ENCODE assay signal across 1 cellular context in the genomic region with DNA sequence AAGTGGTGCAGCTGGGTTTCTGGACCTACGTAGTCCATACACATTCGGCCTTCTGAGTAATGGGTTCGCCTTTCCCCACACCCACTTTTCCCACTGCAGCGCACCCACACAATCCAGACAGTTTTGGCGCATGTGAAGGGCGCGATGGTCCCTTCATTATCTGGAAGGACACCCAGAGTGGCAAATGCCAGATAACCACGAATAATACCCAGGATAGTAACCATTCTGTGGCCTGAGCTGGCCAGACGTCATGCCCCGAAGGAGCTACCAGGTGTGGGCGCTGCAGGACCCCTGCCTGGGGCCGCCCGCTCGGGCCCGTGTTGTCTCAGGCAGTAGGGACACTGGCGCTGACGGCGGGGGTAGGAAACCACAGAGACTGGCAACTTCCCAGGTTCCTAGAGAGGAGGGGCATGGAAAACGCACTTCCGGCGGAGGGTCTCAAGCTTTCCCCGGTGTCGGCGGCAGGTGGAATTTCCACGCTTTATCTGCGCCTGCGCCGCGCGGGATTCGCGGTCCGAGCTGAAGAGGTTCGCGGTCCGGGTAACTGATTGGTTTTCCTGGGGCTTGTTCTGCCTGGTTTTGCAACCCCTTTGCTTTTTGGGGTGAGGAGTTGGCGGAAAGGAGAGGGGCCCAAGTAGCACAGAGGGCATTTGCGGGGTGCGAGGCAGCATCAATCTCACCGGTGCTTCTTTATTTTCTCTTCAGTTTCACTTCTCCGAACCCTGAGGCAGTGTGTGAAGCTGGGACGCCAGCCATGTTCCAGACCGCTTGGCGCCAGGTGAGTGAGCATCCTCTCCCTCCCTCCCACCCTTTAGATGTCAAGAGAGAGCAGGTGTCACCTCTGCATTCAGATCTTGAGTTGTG.
A peak's percentile ranks its signal among the peaks of the same experiment; 100 is the strongest.
TF ChIP-seq lines count a peak whose summit lies in the region.

ZNF620 (plus strand) TSS at position 441 of the 864 bp plus-strand sequence; CDS start at position 755, 314 bp downstream.

TF ChIP-seq in HepG2, 621 proteins besides CTCF, POLR2A, EP300 and RAD21 (continued from another document and continues in another):
- TF ChIP-seq, protein P1, sequence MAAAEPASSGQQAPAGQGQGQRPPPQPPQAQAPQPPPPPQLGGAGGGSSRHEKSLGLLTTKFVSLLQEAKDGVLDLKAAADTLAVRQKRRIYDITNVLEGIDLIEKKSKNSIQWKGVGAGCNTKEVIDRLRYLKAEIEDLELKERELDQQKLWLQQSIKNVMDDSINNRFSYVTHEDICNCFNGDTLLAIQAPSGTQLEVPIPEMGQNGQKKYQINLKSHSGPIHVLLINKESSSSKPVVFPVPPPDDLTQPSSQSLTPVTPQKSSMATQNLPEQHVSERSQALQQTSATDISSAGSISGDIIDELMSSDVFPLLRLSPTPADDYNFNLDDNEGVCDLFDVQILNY (CRISPR knock-in tag; conservative IDR thresholded peaks at IDR 0.05), result no peak
- TF ChIP-seq ZSCAN30 (CRISPR knock-in tag; IDR thresholded peaks at IDR 0.05) (no peak), CBX1 (IDR thresholded peaks at IDR 0.05; ENCODE audit: low read depth) (peak; percentile 75), ZNF317 (CRISPR knock-in tag; IDR thresholded peaks at IDR 0.05) (peak; percentile 69), SMAD1 (CRISPR knock-in tag; IDR thresholded peaks at IDR 0.05; ENCODE audit: borderline replicate concordance, low read depth) (no peak; the same call in 1 of the 2 replicates), ZNF776 (CRISPR knock-in tag; IDR thresholded peaks at IDR 0.05) (no peak), ZNF44 (CRISPR knock-in tag; IDR thresholded peaks at IDR 0.05) (no peak), POLR2AphosphoS2 (IDR thresholded peaks at IDR 0.05; ENCODE audit: low read depth, low read length) (no peak), EED (CRISPR knock-in tag; IDR thresholded peaks at IDR 0.05) (no peak), MAFG (CRISPR knock-in tag; IDR thresholded peaks at IDR 0.05) (no peak), PAX8 (CRISPR knock-in tag; IDR thresholded peaks at IDR 0.05; ENCODE audit: borderline replicate concordance) (no peak), ZNF614 (CRISPR knock-in tag; IDR thresholded peaks at IDR 0.05; ENCODE audit: borderline replicate concordance) (peak; percentile 56; the same call in 1 of the 2 replicates), SETDB1 (CRISPR knock-in tag; IDR thresholded peaks at IDR 0.05; ENCODE audit: borderline replicate concordance) (no peak), SP2 (CRISPR knock-in tag; IDR thresholded peaks at IDR 0.05) (peak; percentile 56; the same call in 1 of the 2 replicates), SALL2 (CRISPR knock-in tag; IDR thresholded peaks at IDR 0.05) (peak; percentile 76), RXRB (CRISPR knock-in tag; IDR thresholded peaks at IDR 0.05; ENCODE audit: borderline replicate concordance) (peak; percentile 50; the same call in 1 of the 2 replicates), ZNF263 (CRISPR knock-in tag; IDR thresholded peaks at IDR 0.05) (no peak), RCOR2 (CRISPR knock-in tag; IDR thresholded peaks at IDR 0.05) (no peak), TCF7L2 (IDR thresholded peaks at IDR 0.05; ENCODE audit: low read depth, low read length) (no peak), ZNF567 (CRISPR knock-in tag; IDR thresholded peaks at IDR 0.05; ENCODE audit: borderline replicate concordance) (no peak), ZNF441 (CRISPR knock-in tag; IDR thresholded peaks at IDR 0.05; ENCODE audit: borderline replicate concordance) (no peak), TEAD3 (CRISPR knock-in tag; optimal IDR thresholded peaks at IDR 0.05; ENCODE audit: borderline replicate concordance) (peak; percentile 56), ZNF75D (CRISPR knock-in tag; IDR thresholded peaks at IDR 0.05; ENCODE audit: borderline replicate concordance) (no peak), ZNF180 (CRISPR knock-in tag; IDR thresholded peaks at IDR 0.05; ENCODE audit: borderline replicate concordance, low read depth) (no peak), ZNF12 (CRISPR knock-in tag; IDR thresholded peaks at IDR 0.05) (no peak), ZNF414 (CRISPR knock-in tag; IDR thresholded peaks at IDR 0.05) (peak; percentile 51; the same call in 1 of the 2 replicates), PRPF4 (IDR thresholded peaks at IDR 0.05; ENCODE audit: low read depth, low read length, poor library complexity, severe bottlenecking) (no peak), MEIS2 (CRISPR knock-in tag; IDR thresholded peaks at IDR 0.05) (peak; percentile 70), HOXD1 (CRISPR knock-in tag; IDR thresholded peaks at IDR 0.05) (no peak), ZNF17 (CRISPR knock-in tag; IDR thresholded peaks at IDR 0.05) (no peak), ZNF605 (CRISPR knock-in tag; IDR thresholded peaks at IDR 0.05) (peak; percentile 62; the same call in 1 of the 2 replicates), ZNF549 (CRISPR knock-in tag; IDR thresholded peaks at IDR 0.05) (no peak), ZNF572 (CRISPR knock-in tag; IDR thresholded peaks at IDR 0.05) (peak; percentile 90; the same call in 1 of the 2 replicates), SRY (CRISPR knock-in tag; IDR thresholded peaks at IDR 0.05) (peak; percentile 68; the same call in 1 of the 2 replicates), ARID2 (CRISPR knock-in tag; IDR thresholded peaks at IDR 0.05; ENCODE audit: borderline replicate concordance) (no peak), SOX5 (CRISPR knock-in tag; IDR thresholded peaks at IDR 0.05; ENCODE audit: borderline replicate concordance) (no peak), ZNF253 (CRISPR knock-in tag; IDR thresholded peaks at IDR 0.05; ENCODE audit: borderline replicate concordance) (no peak), ZMYM2 (CRISPR knock-in tag; IDR thresholded peaks at IDR 0.05) (no peak), FOSL2 (CRISPR knock-in tag; IDR thresholded peaks at IDR 0.05) (no peak), PHF21A (CRISPR knock-in tag; IDR thresholded peaks at IDR 0.05) (peak; percentile 88), SNAPC4 (CRISPR knock-in tag; IDR thresholded peaks at IDR 0.05) (no peak), RFXANK (CRISPR knock-in tag; IDR thresholded peaks at IDR 0.05) (no peak), ZNF20 (CRISPR knock-in tag; IDR thresholded peaks at IDR 0.05) (peak; percentile 81; the same call in 1 of the 2 replicates)
- TF ChIP-seq, protein P2, sequence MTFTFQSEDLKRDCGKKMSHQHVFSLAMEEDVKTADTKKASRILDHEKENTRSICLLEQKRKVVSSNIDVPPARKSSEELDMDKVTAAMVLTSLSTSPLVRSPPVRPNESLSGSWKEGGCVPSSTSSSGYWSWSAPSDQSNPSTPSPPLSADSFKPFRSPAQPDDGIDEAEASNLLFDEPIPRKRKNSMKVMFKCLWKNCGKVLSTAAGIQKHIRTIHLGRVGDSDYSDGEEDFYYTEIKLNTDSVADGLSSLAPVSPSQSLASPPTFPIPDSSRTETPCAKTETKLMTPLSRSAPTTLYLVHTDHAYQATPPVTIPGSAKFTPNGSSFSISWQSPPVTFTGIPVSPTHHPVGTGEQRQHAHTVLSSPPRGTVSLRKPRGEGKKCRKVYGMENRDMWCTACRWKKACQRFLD (CRISPR knock-in tag; IDR thresholded peaks at IDR 0.05; ENCODE audit: borderline replicate concordance), result no peak
- TF ChIP-seq, protein P3, sequence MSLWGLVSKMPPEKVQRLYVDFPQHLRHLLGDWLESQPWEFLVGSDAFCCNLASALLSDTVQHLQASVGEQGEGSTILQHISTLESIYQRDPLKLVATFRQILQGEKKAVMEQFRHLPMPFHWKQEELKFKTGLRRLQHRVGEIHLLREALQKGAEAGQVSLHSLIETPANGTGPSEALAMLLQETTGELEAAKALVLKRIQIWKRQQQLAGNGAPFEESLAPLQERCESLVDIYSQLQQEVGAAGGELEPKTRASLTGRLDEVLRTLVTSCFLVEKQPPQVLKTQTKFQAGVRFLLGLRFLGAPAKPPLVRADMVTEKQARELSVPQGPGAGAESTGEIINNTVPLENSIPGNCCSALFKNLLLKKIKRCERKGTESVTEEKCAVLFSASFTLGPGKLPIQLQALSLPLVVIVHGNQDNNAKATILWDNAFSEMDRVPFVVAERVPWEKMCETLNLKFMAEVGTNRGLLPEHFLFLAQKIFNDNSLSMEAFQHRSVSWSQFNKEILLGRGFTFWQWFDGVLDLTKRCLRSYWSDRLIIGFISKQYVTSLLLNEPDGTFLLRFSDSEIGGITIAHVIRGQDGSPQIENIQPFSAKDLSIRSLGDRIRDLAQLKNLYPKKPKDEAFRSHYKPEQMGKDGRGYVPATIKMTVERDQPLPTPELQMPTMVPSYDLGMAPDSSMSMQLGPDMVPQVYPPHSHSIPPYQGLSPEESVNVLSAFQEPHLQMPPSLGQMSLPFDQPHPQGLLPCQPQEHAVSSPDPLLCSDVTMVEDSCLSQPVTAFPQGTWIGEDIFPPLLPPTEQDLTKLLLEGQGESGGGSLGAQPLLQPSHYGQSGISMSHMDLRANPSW (CRISPR knock-in tag; IDR thresholded peaks at IDR 0.05; ENCODE audit: borderline replicate concordance), result no peak
- TF ChIP-seq, protein P4, sequence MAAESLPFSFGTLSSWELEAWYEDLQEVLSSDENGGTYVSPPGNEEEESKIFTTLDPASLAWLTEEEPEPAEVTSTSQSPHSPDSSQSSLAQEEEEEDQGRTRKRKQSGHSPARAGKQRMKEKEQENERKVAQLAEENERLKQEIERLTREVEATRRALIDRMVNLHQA (CRISPR knock-in tag; IDR thresholded peaks at IDR 0.05), result no peak
- TF ChIP-seq, protein P5, sequence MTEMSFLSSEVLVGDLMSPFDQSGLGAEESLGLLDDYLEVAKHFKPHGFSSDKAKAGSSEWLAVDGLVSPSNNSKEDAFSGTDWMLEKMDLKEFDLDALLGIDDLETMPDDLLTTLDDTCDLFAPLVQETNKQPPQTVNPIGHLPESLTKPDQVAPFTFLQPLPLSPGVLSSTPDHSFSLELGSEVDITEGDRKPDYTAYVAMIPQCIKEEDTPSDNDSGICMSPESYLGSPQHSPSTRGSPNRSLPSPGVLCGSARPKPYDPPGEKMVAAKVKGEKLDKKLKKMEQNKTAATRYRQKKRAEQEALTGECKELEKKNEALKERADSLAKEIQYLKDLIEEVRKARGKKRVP (CRISPR knock-in tag; IDR thresholded peaks at IDR 0.05), result no peak
- TF ChIP-seq, protein P6, sequence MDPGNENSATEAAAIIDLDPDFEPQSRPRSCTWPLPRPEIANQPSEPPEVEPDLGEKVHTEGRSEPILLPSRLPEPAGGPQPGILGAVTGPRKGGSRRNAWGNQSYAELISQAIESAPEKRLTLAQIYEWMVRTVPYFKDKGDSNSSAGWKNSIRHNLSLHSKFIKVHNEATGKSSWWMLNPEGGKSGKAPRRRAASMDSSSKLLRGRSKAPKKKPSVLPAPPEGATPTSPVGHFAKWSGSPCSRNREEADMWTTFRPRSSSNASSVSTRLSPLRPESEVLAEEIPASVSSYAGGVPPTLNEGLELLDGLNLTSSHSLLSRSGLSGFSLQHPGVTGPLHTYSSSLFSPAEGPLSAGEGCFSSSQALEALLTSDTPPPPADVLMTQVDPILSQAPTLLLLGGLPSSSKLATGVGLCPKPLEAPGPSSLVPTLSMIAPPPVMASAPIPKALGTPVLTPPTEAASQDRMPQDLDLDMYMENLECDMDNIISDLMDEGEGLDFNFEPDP (CRISPR knock-in tag; conservative IDR thresholded peaks at IDR 0.05), result no peak
- TF ChIP-seq, protein P7, sequence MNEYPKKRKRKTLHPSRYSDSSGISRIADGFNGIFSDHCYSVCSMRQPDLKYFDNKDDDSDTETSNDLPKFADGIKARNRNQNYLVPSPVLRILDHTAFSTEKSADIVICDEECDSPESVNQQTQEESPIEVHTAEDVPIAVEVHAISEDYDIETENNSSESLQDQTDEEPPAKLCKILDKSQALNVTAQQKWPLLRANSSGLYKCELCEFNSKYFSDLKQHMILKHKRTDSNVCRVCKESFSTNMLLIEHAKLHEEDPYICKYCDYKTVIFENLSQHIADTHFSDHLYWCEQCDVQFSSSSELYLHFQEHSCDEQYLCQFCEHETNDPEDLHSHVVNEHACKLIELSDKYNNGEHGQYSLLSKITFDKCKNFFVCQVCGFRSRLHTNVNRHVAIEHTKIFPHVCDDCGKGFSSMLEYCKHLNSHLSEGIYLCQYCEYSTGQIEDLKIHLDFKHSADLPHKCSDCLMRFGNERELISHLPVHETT (CRISPR knock-in tag; conservative IDR thresholded peaks at IDR 0.05), result peak; percentile 60
- TF ChIP-seq, protein P8, sequence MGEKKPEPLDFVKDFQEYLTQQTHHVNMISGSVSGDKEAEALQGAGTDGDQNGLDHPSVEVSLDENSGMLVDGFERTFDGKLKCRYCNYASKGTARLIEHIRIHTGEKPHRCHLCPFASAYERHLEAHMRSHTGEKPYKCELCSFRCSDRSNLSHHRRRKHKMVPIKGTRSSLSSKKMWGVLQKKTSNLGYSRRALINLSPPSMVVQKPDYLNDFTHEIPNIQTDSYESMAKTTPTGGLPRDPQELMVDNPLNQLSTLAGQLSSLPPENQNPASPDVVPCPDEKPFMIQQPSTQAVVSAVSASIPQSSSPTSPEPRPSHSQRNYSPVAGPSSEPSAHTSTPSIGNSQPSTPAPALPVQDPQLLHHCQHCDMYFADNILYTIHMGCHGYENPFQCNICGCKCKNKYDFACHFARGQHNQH (CRISPR knock-in tag; IDR thresholded peaks at IDR 0.05), result peak; percentile 86
